ENCODE assay signal across 1 cellular context in genomic region chr16:104828-105374, GRCh38.
TF ChIP-seq lines count a peak whose summit lies in the region.

No MANE protein-coding gene starts in this region.

TF ChIP-seq in HepG2, 621 proteins besides CTCF, POLR2A, EP300 and RAD21:
- no peak for TF ChIP-seq THAP7 (CRISPR knock-in tag; IDR thresholded peaks at IDR 0.05)
- no peak for TF ChIP-seq ZNF772 (CRISPR knock-in tag; IDR thresholded peaks at IDR 0.05)
- no peak for TF ChIP-seq ELK4 (CRISPR knock-in tag; IDR thresholded peaks at IDR 0.05; ENCODE audit: borderline replicate concordance)
- TF ChIP-seq KDM4B (CRISPR knock-in tag; IDR thresholded peaks at IDR 0.05), result no peak
- peak in 1 of 2 experiments; percentile 73; a peak in 2 of 4 replicates for TF ChIP-seq MAFK (conservative IDR thresholded peaks at IDR 0.05 in 1 of 2, IDR thresholded peaks at IDR 0.05 in 1 of 2; ENCODE audit: low read length in 2 of 2)
- TF ChIP-seq ZNF724P (CRISPR knock-in tag; IDR thresholded peaks at IDR 0.05; ENCODE audit: borderline replicate concordance), result no peak
- no peak for TF ChIP-seq YEATS2 (CRISPR knock-in tag; IDR thresholded peaks at IDR 0.05; ENCODE audit: borderline replicate concordance)
- TF ChIP-seq MAFF (IDR thresholded peaks at IDR 0.05; ENCODE audit: low read depth, low read length), result 0 out of 2 replicates have a peak, but pooled peaks have one; percentile 36
- no peak for TF ChIP-seq ZMAT3 (CRISPR knock-in tag; conservative IDR thresholded peaks at IDR 0.05)
- no peak for TF ChIP-seq ZNF263 (CRISPR knock-in tag; IDR thresholded peaks at IDR 0.05)
